Comparison of ENCODE assay signal across 27 cellular contexts in genomic region chr10:22810643-22811254, GRCh38.
DNase-seq lines count a peak whose midpoint lies in the region; ATAC-seq and TF ChIP-seq lines count a peak whose summit lies in the region.
"Had no signal": no experiment of that assay in that cellular context is flagged by ENCODE, and none has a peak within 500 bp of the region (broad histone marks: within the 10 kb centered on the region; RNA-seq: fewer than 3 reads in every experiment).

No MANE protein-coding gene starts in this region.

- no peaks in the 10 kb centered on the region for H3K27me3 Mint-ChIP-seq in Calu3 (ENCODE audit: unreplicated experiment)
- H3K27me3 Mint-ChIP-seq: activated CD4-positive, alpha-beta T cell treated with anti-CD3 and anti-CD28 coated beads for 36 hours had no signal

- DNase-seq in Calu3 = no peak
- no peak for DNase-seq in HCT116 (ENCODE audit: low read depth, low spot score)
- DNase-seq in iPS-NIHi7 (ENCODE audit: extremely low spot score) = peak; percentile 49
- no peak for DNase-seq in NOMO-1 treated with dmso at 0.1 percent for 144 hours (lab: John Stamatoyannopoulos, UW; ENCODE audit: unreplicated experiment)
- DNase-seq in HAP-1 (ENCODE audit: low spot score in 2 of 2) = no peak
- DNase-seq in posterior vena cava (ENCODE audit: low spot score) = no peak
- DNase-seq: ACHN; activated CD4-positive, alpha-beta T cell treated with anti-CD3 and anti-CD28 coated beads for 36 hours; activated T-cell treated with anti-CD3 and anti-CD28 coated beads for 4 hours; anterior cingulate cortex; BE2C; CD8-positive, alpha-beta T cell; effector CD8-positive, alpha-beta T cell; hypothalamus; naive thymus-derived CD4-positive, alpha-beta T cell; NCI-H1930; NCI-H526; RPMI8226; SJCRH30; stimulated activated naive B cell treated with anti-CD40 and anti-IgM and Interleukin-4, amounts not matched to agents 10 μg/mL and 1 μg/mL and 100 μg/mL, for 72 hours; substantia nigra; SW 1271 had no signal

- no peaks in the 10 kb centered on the region for H3K79me2 ChIP-seq in HCT116 (ENCODE audit: insufficient read depth, low read length)

- H3K9ac ChIP-seq in HCT116 (ENCODE audit: low read length) = no peak overlapping the region

- POLR2A ChIA-PET in HCT116 (lab: Charles Lee) = no interaction called here

- intact Hi-C loops in Calu3 (cut with micrococcal nuclease; ENCODE audit: unreplicated experiment) = no loop called here
- intact Hi-C loops in HCT116 (cut with micrococcal nuclease) = no loop called here
- intact Hi-C loops in posterior vena cava (cut with DNase I) = loop anchor here in 1 of 2 donors (5.0 kb wide), 1 partner anchor 1707 kb away; no protein-coding TSS in a partner anchor

- peak overlapping the region; percentile 76 for H2AFZ ChIP-seq in HCT116 (ENCODE audit: low read depth, low read length, poor library complexity, severe bottlenecking)

- H3K27me3 ChIP-seq in HCT116 (ENCODE audit: insufficient read depth, low read length) (no peaks in the 10 kb centered on the region), ectodermal cell (ENCODE audit: control insufficient read depth, insufficient read depth, low read length, poor library complexity, severe bottlenecking) (no peaks in the 10 kb centered on the region), HAP-1 (ENCODE audit: low read depth) (no peaks in the 10 kb centered on the region)
- H3K27me3 ChIP-seq: BE2C, SJCRH30 had no signal

- TF ChIP-seq RAD21 in HCT116 (IDR thresholded peaks at IDR 0.05; ENCODE audit: low read depth) = no peak

- peak overlapping the region; percentile 26 for H3K27ac Mint-ChIP-seq in Calu3 (ENCODE audit: unreplicated experiment)
- H3K27ac Mint-ChIP-seq: activated CD4-positive, alpha-beta T cell treated with anti-CD3 and anti-CD28 coated beads for 36 hours; activated naive CD4-positive, alpha-beta T cell treated with anti-CD3 and anti-CD28 coated beads, Interleukin-2, amount 50 U/mL, for 72 hours; CD8-positive, alpha-beta T cell; naive thymus-derived CD4-positive, alpha-beta T cell; stimulated activated naive B cell treated with anti-CD40 and anti-IgM and Interleukin-4, amounts not matched to agents 10 μg/mL and 1 μg/mL and 100 μg/mL, for 72 hours; type B pancreatic cell had no signal

- no peaks in the 10 kb centered on the region for H3K9me2 ChIP-seq in HCT116 (ENCODE audit: insufficient read depth)

- H3K36me3 Mint-ChIP-seq in Calu3 (ENCODE audit: insufficient read depth, unreplicated experiment) = peaks cover 2% of the 10 kb centered on the region
- H3K36me3 Mint-ChIP-seq: activated naive CD4-positive, alpha-beta T cell treated with anti-CD3 and anti-CD28 coated beads, Interleukin-2, amount 50 U/mL, for 72 hours; CD8-positive, alpha-beta T cell; stimulated activated naive B cell treated with anti-CD40 and anti-IgM and Interleukin-4, amounts not matched to agents 10 μg/mL and 1 μg/mL and 100 μg/mL, for 72 hours; type B pancreatic cell had no signal

- H3K9me3 ChIP-seq in HCT116 (ENCODE audit: control insufficient read depth in 1 of 2, insufficient read depth in 1 of 2, low read depth in 1 of 2, low read length in 2 of 2) (no peaks in the 10 kb centered on the region), ectodermal cell (ENCODE audit: control insufficient read depth, low read length) (no peaks in the 10 kb centered on the region), HAP-1 (no peaks in the 10 kb centered on the region)
- H3K9me3 ChIP-seq: BE2C, SJCRH30 had no signal

- H4K20me1 ChIP-seq in HCT116 (ENCODE audit: insufficient read depth) = no peaks in the 10 kb centered on the region

- RAD21 ChIA-PET in HCT116 (lab: Charles Lee; ENCODE audit: low non-redundant PET in 1 of 2, low total read pairs in 2 of 2, uncharacterized antibody in 2 of 2, unreplicated experiment in 2 of 2) = no interaction called here

- in situ Hi-C loops in HAP-1 (cut with MboI; ENCODE audit: low sequenced_read_pairs) = no loop called here

- H3K4me1 Mint-ChIP-seq in Calu3 (ENCODE audit: low read depth, unreplicated experiment) = peaks cover 17% of the 10 kb centered on the region
- H3K4me1 Mint-ChIP-seq: activated CD4-positive, alpha-beta T cell treated with anti-CD3 and anti-CD28 coated beads for 36 hours; stimulated activated naive B cell treated with anti-CD40 and anti-IgM and Interleukin-4, amounts not matched to agents 10 μg/mL and 1 μg/mL and 100 μg/mL, for 72 hours had no signal

- peak overlapping the region; percentile 31; the same call in 1 of the 2 replicates for H3K4me2 ChIP-seq in HCT116 (ENCODE audit: low read length)

- CTCF ChIA-PET in Calu3 (lab: Charles Lee) = no interaction called here
- CTCF ChIA-PET in HCT116 (lab: Charles Lee) = no interaction called here

- TF ChIP-seq POLR2A in HCT116 (IDR thresholded peaks at IDR 0.05; ENCODE audit: borderline replicate concordance, extremely low read depth, insufficient read depth, insufficient read length) = no peak

- BruUV-seq in Calu3 (replicated peaks; lab: Mats Ljungman, UMichigan) = no TSS peak
- BruUV-seq in HCT116 (replicated peaks; lab: Mats Ljungman, UMichigan) = no TSS peak

- H3K4me3 Mint-ChIP-seq in Calu3 (ENCODE audit: low read depth, unreplicated experiment) = no peak overlapping the region
- H3K4me3 Mint-ChIP-seq: activated CD4-positive, alpha-beta T cell treated with anti-CD3 and anti-CD28 coated beads for 36 hours; CD8-positive, alpha-beta T cell; naive thymus-derived CD4-positive, alpha-beta T cell; stimulated activated naive B cell treated with anti-CD40 and anti-IgM and Interleukin-4, amounts not matched to agents 10 μg/mL and 1 μg/mL and 100 μg/mL, for 72 hours; type B pancreatic cell had no signal

- 3 to 6% methylated on average over 3 to 4 of the region's 4 CpGs for WGBS in ectodermal cell, 2 experiments

- ATAC-seq in HCT116 (peak; percentile 40; the same call in 1 of the 2 replicates), HG02981 (IDR thresholded peaks at IDR 0.05; ENCODE audit: unreplicated experiment) (no peak)
- ATAC-seq: activated CD4-positive, alpha-beta T cell treated with anti-CD3 and anti-CD28 coated beads for 36 hours; activated naive CD4-positive, alpha-beta T cell treated with anti-CD3 and anti-CD28 coated beads, Interleukin-2, amount 50 U/mL, for 72 hours; CD8-positive, alpha-beta T cell; naive thymus-derived CD4-positive, alpha-beta T cell; stimulated activated naive B cell treated with anti-CD40 and anti-IgM and Interleukin-4, amounts not matched to agents 10 μg/mL and 1 μg/mL and 100 μg/mL, for 72 hours had no signal

- H3K27ac ChIP-seq in HCT116 (ENCODE audit: low read depth, low read length) = no peak overlapping the region
- H3K27ac ChIP-seq in ectodermal cell (ENCODE audit: insufficient read depth, low read depth, low read length, poor library complexity, severe bottlenecking) = peak overlapping the region; percentile 63
- H3K27ac ChIP-seq: epithelial cell of prostate, SJCRH30 had no signal

- TF ChIP-seq CTCF in Calu3 (IDR thresholded peaks at IDR 0.05; ENCODE audit: unreplicated experiment) (no peak), HCT116 (IDR thresholded peaks at IDR 0.05 in 2 of 3, conservative IDR thresholded peaks at IDR 0.05 in 1 of 3; ENCODE audit: borderline replicate concordance in 1 of 3, insufficient read depth in 1 of 3, low read depth in 2 of 3, low read length in 2 of 3) (no peak)

- H3K4me3 ChIP-seq in HCT116 (replicated peaks in 1 of 2; ENCODE audit: low read depth in 1 of 2, low read length in 2 of 2) (no peak overlapping the region), ectodermal cell (ENCODE audit: insufficient read depth, low read depth, low read length) (no peak overlapping the region), HAP-1 (no peak overlapping the region)
- H3K4me3 ChIP-seq: SJCRH30 had no signal

- H3K36me3 ChIP-seq in HCT116 (ENCODE audit: control insufficient read depth in 1 of 2, insufficient read depth in 2 of 2, low read length in 2 of 2) (no peaks in the 10 kb centered on the region), ectodermal cell (ENCODE audit: control insufficient read depth, insufficient read depth, low read length) (no peaks in the 10 kb centered on the region), HAP-1 (replicated peaks) (no peaks in the 10 kb centered on the region)
- H3K36me3 ChIP-seq: BE2C, SJCRH30 had no signal

- H3K9me3 Mint-ChIP-seq in Calu3 (ENCODE audit: low read depth, unreplicated experiment) = peaks cover under 1% of the 10 kb centered on the region
- H3K9me3 Mint-ChIP-seq: activated naive CD4-positive, alpha-beta T cell treated with anti-CD3 and anti-CD28 coated beads, Interleukin-2, amount 50 U/mL, for 72 hours; CD8-positive, alpha-beta T cell had no signal

- peaks cover 14 to 19% of the 10 kb centered on the region in 2 experiments for H3K4me1 ChIP-seq in HCT116 (ENCODE audit: control insufficient read depth in 1 of 2, insufficient read depth in 2 of 2, low read length in 2 of 2)
- no peaks in the 10 kb centered on the region for H3K4me1 ChIP-seq in ectodermal cell (ENCODE audit: control insufficient read depth, insufficient read depth, low read length)
- no peaks in the 10 kb centered on the region for H3K4me1 ChIP-seq in HAP-1

TF ChIP-seq in HCT116, 20 proteins besides CTCF, POLR2A, EP300 and RAD21:
- no peak for TF ChIP-seq EGR1 (IDR thresholded peaks at IDR 0.05; ENCODE audit: low read depth)
- no peak for TF ChIP-seq YY1 (IDR thresholded peaks at IDR 0.05; ENCODE audit: extremely low read depth, insufficient replicate concordance, low read depth, low read length)
- TF ChIP-seq SRF (IDR thresholded peaks at IDR 0.05; ENCODE audit: low read depth) = no peak
- no peak for TF ChIP-seq SIN3A (IDR thresholded peaks at IDR 0.05; ENCODE audit: low read depth)
- TF ChIP-seq ZNF274 (IDR thresholded peaks at IDR 0.05; ENCODE audit: low read depth, low read length) = no peak
- no peak for TF ChIP-seq EZH2phosphoT487 (IDR thresholded peaks at IDR 0.05; ENCODE audit: borderline replicate concordance)
